In the genomic region with DNA sequence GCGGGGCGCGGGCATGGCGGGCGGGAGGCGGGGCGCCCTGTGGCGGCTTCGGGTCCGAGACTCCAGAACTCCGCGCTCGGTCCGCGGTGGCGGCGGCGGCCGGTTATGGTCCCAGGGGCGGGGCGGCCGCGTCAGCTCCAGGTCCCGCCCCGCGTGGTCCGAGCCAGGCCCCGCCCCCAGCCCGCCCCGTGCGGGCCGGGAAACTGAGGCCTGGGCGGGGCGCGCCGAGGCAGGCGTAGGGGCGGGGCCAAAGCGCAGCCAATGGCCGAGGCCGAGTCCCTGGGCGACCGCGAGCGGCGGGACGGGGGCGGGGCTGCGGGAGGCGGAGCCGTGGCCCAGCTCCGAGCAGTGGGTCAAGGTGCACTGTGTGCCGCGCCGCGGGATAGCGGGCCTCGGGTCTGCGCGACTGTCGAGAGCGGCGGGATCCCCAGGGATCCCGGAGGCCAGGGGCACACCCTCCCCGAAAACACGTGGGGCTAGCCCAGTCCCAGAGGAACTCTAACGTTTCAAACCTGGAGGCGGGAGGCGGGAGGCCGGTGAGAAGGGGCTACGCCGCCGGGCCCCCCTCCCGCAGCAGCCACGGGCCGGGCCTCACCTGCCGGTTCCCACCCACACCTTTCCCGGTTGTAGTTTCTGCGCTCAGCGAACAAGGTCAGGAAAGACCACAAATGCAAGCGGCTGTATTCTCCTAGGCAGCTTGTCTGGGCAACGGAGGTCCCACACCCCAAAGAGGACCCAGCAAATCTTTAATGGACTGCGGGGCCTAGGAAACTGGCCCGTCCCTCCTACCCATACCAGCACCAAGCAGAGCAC, we compare ENCODE assay signal across 1 cellular context.
TF ChIP-seq lines count a peak whose summit lies in the region.

SLC25A1 (minus strand) TSS at position 78 of the 813 bp plus-strand sequence; CDS start at position 15, 63 bp downstream.

TF ChIP-seq in HepG2, 621 proteins besides CTCF, POLR2A, EP300 and RAD21 (continued from another document and continues in another):
- TF ChIP-seq SPEN (CRISPR knock-in tag; IDR thresholded peaks at IDR 0.05; ENCODE audit: low read depth), result 0 out of 2 replicates have a peak, but pooled peaks have one; percentile 12
- peak; percentile 28; the same call in 1 of the 2 replicates for TF ChIP-seq NFYB (CRISPR knock-in tag; IDR thresholded peaks at IDR 0.05)
- TF ChIP-seq FOXK1 (CRISPR knock-in tag; IDR thresholded peaks at IDR 0.05; ENCODE audit: borderline replicate concordance, low read depth), result peak; percentile 32; the same call in 1 of the 2 replicates
- peak; percentile 37; the same call in 1 of the 2 replicates for TF ChIP-seq SAFB2 (CRISPR knock-in tag; IDR thresholded peaks at IDR 0.05; ENCODE audit: borderline replicate concordance, low read depth)
- TF ChIP-seq ZNF766 (CRISPR knock-in tag; IDR thresholded peaks at IDR 0.05; ENCODE audit: borderline replicate concordance), result peak; percentile 62
- TF ChIP-seq MYPOP (CRISPR knock-in tag; IDR thresholded peaks at IDR 0.05), result peak; percentile 37; the same call in 1 of the 2 replicates
- 0 out of 2 replicates have a peak, but pooled peaks have one; percentile 24 for TF ChIP-seq ZNF572 (CRISPR knock-in tag; IDR thresholded peaks at IDR 0.05)
- TF ChIP-seq RFXANK (CRISPR knock-in tag; IDR thresholded peaks at IDR 0.05), result no peak
- 0 out of 4 replicates have a peak, but pooled peaks of 1 of the 2 experiments have one; percentile 31 for TF ChIP-seq KLF16 (CRISPR knock-in tag; IDR thresholded peaks at IDR 0.05)
- TF ChIP-seq, protein P1, sequence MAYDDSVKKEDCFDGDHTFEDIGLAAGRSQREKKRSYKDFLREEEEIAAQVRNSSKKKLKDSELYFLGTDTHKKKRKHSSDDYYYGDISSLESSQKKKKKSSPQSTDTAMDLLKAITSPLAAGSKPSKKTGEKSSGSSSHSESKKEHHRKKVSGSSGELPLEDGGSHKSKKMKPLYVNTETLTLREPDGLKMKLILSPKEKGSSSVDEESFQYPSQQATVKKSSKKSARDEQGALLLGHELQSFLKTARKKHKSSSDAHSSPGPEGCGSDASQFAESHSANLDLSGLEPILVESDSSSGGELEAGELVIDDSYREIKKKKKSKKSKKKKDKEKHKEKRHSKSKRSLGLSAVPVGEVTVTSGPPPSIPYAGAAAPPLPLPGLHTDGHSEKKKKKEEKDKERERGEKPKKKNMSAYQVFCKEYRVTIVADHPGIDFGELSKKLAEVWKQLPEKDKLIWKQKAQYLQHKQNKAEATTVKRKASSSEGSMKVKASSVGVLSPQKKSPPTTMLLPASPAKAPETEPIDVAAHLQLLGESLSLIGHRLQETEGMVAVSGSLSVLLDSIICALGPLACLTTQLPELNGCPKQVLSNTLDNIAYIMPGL (CRISPR knock-in tag; IDR thresholded peaks at IDR 0.05; ENCODE audit: borderline replicate concordance in 1 of 2, low read depth in 1 of 2), result no peak; a peak in 1 of 4 replicates
- 0 out of 2 replicates have a peak, but pooled peaks have one; percentile 19 for TF ChIP-seq ZNF546 (CRISPR knock-in tag; conservative IDR thresholded peaks at IDR 0.05)
- peak; percentile 41; the same call in 1 of the 2 replicates for TF ChIP-seq ZNF343 (CRISPR knock-in tag; IDR thresholded peaks at IDR 0.05)
- peak; percentile 85; the same call in 1 of the 2 replicates for TF ChIP-seq ZNF136 (CRISPR knock-in tag; IDR thresholded peaks at IDR 0.05; ENCODE audit: low read depth)
- peak; percentile 20; the same call in 1 of the 2 replicates for TF ChIP-seq ZNF503 (CRISPR knock-in tag; IDR thresholded peaks at IDR 0.05)
- peak; percentile 71 for TF ChIP-seq ZNF331 (CRISPR knock-in tag; IDR thresholded peaks at IDR 0.05)
- peak; percentile 35; the same call in 1 of the 2 replicates for TF ChIP-seq ZNF274 (CRISPR knock-in tag; IDR thresholded peaks at IDR 0.05)
- no peak for TF ChIP-seq SRF (IDR thresholded peaks at IDR 0.05; ENCODE audit: low read depth, low read length)
- TF ChIP-seq GLI4 (CRISPR knock-in tag; IDR thresholded peaks at IDR 0.05; ENCODE audit: borderline replicate concordance), result 0 out of 2 replicates have a peak, but pooled peaks have one; percentile 48
- TF ChIP-seq, protein P2, sequence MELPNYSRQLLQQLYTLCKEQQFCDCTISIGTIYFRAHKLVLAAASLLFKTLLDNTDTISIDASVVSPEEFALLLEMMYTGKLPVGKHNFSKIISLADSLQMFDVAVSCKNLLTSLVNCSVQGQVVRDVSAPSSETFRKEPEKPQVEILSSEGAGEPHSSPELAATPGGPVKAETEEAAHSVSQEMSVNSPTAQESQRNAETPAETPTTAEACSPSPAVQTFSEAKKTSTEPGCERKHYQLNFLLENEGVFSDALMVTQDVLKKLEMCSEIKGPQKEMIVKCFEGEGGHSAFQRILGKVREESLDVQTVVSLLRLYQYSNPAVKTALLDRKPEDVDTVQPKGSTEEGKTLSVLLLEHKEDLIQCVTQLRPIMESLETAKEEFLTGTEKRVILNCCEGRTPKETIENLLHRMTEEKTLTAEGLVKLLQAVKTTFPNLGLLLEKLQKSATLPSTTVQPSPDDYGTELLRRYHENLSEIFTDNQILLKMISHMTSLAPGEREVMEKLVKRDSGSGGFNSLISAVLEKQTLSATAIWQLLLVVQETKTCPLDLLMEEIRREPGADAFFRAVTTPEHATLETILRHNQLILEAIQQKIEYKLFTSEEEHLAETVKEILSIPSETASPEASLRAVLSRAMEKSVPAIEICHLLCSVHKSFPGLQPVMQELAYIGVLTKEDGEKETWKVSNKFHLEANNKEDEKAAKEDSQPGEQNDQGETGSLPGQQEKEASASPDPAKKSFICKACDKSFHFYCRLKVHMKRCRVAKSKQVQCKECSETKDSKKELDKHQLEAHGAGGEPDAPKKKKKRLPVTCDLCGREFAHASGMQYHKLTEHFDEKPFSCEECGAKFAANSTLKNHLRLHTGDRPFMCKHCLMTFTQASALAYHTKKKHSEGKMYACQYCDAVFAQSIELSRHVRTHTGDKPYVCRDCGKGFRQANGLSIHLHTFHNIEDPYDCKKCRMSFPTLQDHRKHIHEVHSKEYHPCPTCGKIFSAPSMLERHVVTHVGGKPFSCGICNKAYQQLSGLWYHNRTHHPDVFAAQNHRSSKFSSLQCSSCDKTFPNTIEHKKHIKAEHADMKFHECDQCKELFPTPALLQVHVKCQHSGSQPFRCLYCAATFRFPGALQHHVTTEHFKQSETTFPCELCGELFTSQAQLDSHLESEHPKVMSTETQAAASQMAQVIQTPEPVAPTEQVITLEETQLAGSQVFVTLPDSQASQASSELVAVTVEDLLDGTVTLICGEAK (IDR thresholded peaks at IDR 0.05), result no peak
- TF ChIP-seq, protein P2 (CRISPR knock-in tag; IDR thresholded peaks at IDR 0.05), result peak; percentile 45; the same call in 1 of the 2 replicates
- peak; percentile 23 for TF ChIP-seq NFYC (CRISPR knock-in tag; IDR thresholded peaks at IDR 0.05)
- TF ChIP-seq, protein P3, sequence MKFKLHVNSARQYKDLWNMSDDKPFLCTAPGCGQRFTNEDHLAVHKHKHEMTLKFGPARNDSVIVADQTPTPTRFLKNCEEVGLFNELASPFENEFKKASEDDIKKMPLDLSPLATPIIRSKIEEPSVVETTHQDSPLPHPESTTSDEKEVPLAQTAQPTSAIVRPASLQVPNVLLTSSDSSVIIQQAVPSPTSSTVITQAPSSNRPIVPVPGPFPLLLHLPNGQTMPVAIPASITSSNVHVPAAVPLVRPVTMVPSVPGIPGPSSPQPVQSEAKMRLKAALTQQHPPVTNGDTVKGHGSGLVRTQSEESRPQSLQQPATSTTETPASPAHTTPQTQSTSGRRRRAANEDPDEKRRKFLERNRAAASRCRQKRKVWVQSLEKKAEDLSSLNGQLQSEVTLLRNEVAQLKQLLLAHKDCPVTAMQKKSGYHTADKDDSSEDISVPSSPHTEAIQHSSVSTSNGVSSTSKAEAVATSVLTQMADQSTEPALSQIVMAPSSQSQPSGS (CRISPR knock-in tag; IDR thresholded peaks at IDR 0.05), result 0 out of 2 replicates have a peak, but pooled peaks have one; percentile 49
- peak; percentile 88 for TF ChIP-seq HOXA5 (CRISPR knock-in tag; IDR thresholded peaks at IDR 0.05)
- TF ChIP-seq ZNF597 (CRISPR knock-in tag; IDR thresholded peaks at IDR 0.05), result no peak
- TF ChIP-seq TBL1XR1 (IDR thresholded peaks at IDR 0.05; ENCODE audit: borderline replicate concordance, low read length, partially characterized antibody), result peak; percentile 6
- TF ChIP-seq HOXA3 (CRISPR knock-in tag; IDR thresholded peaks at IDR 0.05), result peak; percentile 36; the same call in 1 of the 2 replicates
- peak; percentile 24; the same call in 1 of the 2 replicates for TF ChIP-seq ZC3H4 (CRISPR knock-in tag; IDR thresholded peaks at IDR 0.05; ENCODE audit: borderline replicate concordance)
- no peak for TF ChIP-seq CCDC6 (CRISPR knock-in tag; IDR thresholded peaks at IDR 0.05)
- TF ChIP-seq ZNF160 (CRISPR knock-in tag; IDR thresholded peaks at IDR 0.05), result 0 out of 2 replicates have a peak, but pooled peaks have one; percentile 52
- TF ChIP-seq, protein P4, sequence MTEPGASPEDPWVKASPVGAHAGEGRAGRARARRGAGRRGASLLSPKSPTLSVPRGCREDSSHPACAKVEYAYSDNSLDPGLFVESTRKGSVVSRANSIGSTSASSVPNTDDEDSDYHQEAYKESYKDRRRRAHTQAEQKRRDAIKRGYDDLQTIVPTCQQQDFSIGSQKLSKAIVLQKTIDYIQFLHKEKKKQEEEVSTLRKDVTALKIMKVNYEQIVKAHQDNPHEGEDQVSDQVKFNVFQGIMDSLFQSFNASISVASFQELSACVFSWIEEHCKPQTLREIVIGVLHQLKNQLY (CRISPR knock-in tag; IDR thresholded peaks at IDR 0.05), result peak; percentile 48; the same call in 1 of the 2 replicates
- peak; percentile 62; the same call in 1 of the 2 replicates for TF ChIP-seq ZNF709 (CRISPR knock-in tag; IDR thresholded peaks at IDR 0.05)
- TF ChIP-seq THRA (CRISPR knock-in tag; IDR thresholded peaks at IDR 0.05; ENCODE audit: borderline replicate concordance), result peak; percentile 56; the same call in 1 of the 2 replicates
- TF ChIP-seq ATF7-NPFF (CRISPR knock-in tag; IDR thresholded peaks at IDR 0.05; ENCODE audit: low read depth), result peak; percentile 30; the same call in 1 of the 2 replicates
- no peak for TF ChIP-seq SETDB1 (CRISPR knock-in tag; IDR thresholded peaks at IDR 0.05; ENCODE audit: borderline replicate concordance)
